Comparison of ENCODE assay signal across 8 cellular contexts in the genomic region with DNA sequence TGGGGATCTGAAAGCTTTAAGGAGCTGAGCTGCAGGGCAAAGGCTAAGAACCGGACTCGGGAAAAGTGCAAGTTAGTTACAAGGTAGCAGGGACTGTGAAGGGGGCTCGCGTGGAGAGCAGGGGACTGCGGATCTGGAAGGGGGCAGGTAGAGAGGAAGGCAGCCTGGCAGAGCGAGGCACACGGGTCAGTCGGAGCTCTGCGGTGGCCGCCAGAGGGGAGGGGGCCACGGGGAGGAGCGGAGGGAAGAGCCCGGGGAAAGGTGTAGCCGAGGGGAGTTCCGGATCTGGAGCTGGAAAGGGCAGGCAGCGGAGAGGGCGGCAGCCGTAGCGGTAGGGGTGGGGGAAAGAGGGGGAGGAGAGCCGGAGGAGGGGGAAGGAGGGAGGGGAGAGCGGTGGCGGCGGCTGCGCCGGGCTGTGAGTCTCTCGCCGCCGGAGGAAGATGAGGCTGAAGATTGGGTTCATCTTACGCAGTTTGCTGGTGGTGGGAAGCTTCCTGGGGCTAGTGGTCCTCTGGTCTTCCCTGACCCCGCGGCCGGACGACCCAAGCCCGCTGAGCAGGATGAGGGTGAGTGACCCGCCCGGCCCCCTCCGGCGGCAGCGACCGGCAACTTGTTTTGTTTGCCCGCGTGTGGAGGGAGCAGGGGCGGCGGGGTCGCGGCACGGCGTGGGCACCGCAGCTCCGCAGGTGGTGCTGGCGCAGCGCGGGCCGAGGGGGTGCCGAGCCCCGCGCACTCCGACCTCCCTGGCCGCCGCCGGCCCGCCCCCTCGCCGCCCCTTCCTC. TPM values are rescaled to one million over a fixed set of nuclear protein-coding genes. Genes with fewer than 3 reads are reported as not detected.
A peak's percentile ranks its signal among the peaks of the same experiment; 100 is the strongest.
DNase-seq lines count a peak whose midpoint lies in the region; ATAC-seq and TF ChIP-seq lines count a peak whose summit lies in the region.

A gene with protein sequence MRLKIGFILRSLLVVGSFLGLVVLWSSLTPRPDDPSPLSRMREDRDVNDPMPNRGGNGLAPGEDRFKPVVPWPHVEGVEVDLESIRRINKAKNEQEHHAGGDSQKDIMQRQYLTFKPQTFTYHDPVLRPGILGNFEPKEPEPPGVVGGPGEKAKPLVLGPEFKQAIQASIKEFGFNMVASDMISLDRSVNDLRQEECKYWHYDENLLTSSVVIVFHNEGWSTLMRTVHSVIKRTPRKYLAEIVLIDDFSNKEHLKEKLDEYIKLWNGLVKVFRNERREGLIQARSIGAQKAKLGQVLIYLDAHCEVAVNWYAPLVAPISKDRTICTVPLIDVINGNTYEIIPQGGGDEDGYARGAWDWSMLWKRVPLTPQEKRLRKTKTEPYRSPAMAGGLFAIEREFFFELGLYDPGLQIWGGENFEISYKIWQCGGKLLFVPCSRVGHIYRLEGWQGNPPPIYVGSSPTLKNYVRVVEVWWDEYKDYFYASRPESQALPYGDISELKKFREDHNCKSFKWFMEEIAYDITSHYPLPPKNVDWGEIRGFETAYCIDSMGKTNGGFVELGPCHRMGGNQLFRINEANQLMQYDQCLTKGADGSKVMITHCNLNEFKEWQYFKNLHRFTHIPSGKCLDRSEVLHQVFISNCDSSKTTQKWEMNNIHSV (plus strand): TSS at position 416 of the 782 bp plus-strand sequence. CDS start 25 bp downstream, at position 441.

- no peaks in the 10 kb centered on the region for H3K27me3 ChIP-seq in AG04450 (ENCODE audit: control insufficient read depth, insufficient read depth, low read length)

- peak within 1 kb of the TSS; percentile 87 for H3K4me3 ChIP-seq in AG04450 (ENCODE audit: low read depth, low read length)

- CTCF ChIA-PET in AG04450 (lab: Charles Lee) = interaction anchor here (0.6 to 3.6 kb wide), 5 partner anchors 54 to 155 kb away, joined by 3 to 24 read pairs (median 6); no protein-coding TSS in a partner anchor

- no peaks in the 10 kb centered on the region for H3K9me3 ChIP-seq in AG04450 (ENCODE audit: control insufficient read depth, insufficient read depth, low read length)

- POLR2A ChIA-PET in AG04450 (lab: Yijun Ruan, JAX) = interaction anchor here (0.9 to 1.4 kb wide), 6 partner anchors 13 to 166 kb away, joined by 3 to 8 read pairs (median 4); a partner anchor contains a TSS

- ATAC-seq in GM18907 (IDR thresholded peaks at IDR 0.05; ENCODE audit: unreplicated experiment) = peak; percentile 40
- peak; percentile 31 for ATAC-seq in HG03135 (IDR thresholded peaks at IDR 0.05; ENCODE audit: unreplicated experiment)

- DNase-seq in AG04450 (ENCODE audit: low read depth, low spot score) = no peak
- DNase-seq in NCI-H2227 treated with DMSO at 0.1 percent for 48 hours (lab: John Stamatoyannopoulos, UW) = peak; percentile 77
- peak; percentile 58 for DNase-seq in activated CD4-positive, CD25-positive, alpha-beta regulatory T cell treated with anti-CD3 and anti-CD28 coated beads, Interleukin-2, amount 50 U/mL, for 72 hours
- peak; percentile 85 for DNase-seq in cerebellum (ENCODE audit: low spot score)
- DNase-seq in kidney tubule cell (ENCODE audit: low spot score) = peak; percentile 89
- DNase-seq in stimulated activated CD4-positive, alpha-beta T cell treated with anti-CD3 and anti-CD28 coated beads, Interleukin-1b, Interleukin-23, amount 100 ng/mL, for 4 hours (ENCODE audit: low read depth in 2 of 2) = peak; percentile 53 to 55

- no peak for TF ChIP-seq CTCF in AG04450 (IDR thresholded peaks at IDR 0.05; ENCODE audit: low read depth, low read length)

- H3K27ac ChIP-seq in AG04450 (ENCODE audit: low read depth, low read length) = peak within 1 kb of the TSS; percentile 68

RNA-seq across cellular contexts. Expression of the gene that starts here (rescaled TPM):
- 30.9 and 47.6 TPM in 2 replicates for polyA plus RNA-seq in AG04450 (2011; rRNA removed)
- polyA minus RNA-seq in AG04450 (2011; rRNA and poly(A)+ RNA removed) = 29.1 and 38.3 TPM in 2 replicates
- 49.3 TPM for total RNA-seq in cerebellum
